Comparison of ENCODE assay signal across 2 cellular contexts in genomic region chr2:25957743-25958142, GRCh38.
TF ChIP-seq lines count a peak whose summit lies in the region.

No MANE protein-coding gene starts in this region.

TF ChIP-seq in A549, 52 proteins besides CTCF, POLR2A, EP300 and RAD21 (continued from another document):
- TF ChIP-seq ZFP36 (IDR thresholded peaks at IDR 0.05; ENCODE audit: borderline replicate concordance, partially characterized antibody) (no peak), FOSL2 (IDR thresholded peaks at IDR 0.05) (no peak), FOSL2 (CRISPR knock-in tag; IDR thresholded peaks at IDR 0.05) (no peak), SREBF2 (IDR thresholded peaks at IDR 0.05) (no peak), ZSCAN20 (CRISPR knock-in tag; IDR thresholded peaks at IDR 0.05) (no peak), ELK1 (IDR thresholded peaks at IDR 0.05; ENCODE audit: low read depth, low read length) (no peak), CBX8 (IDR thresholded peaks at IDR 0.05) (no peak), ESRRA (IDR thresholded peaks at IDR 0.05; ENCODE audit: borderline replicate concordance, low read length) (no peak), HES2 (IDR thresholded peaks at IDR 0.05) (no peak), RNF2 (IDR thresholded peaks at IDR 0.05; ENCODE audit: borderline replicate concordance, low read depth) (no peak), HDAC2 (IDR thresholded peaks at IDR 0.05) (no peak), CHD4 (IDR thresholded peaks at IDR 0.05; ENCODE audit: borderline replicate concordance) (no peak), KDM5A (IDR thresholded peaks at IDR 0.05) (no peak), HOXB13 (CRISPR knock-in tag; IDR thresholded peaks at IDR 0.05; ENCODE audit: low read depth) (no peak), HOXB5 (CRISPR knock-in tag; IDR thresholded peaks at IDR 0.05) (no peak)

TF ChIP-seq in IMR-90, 13 proteins besides CTCF, POLR2A, EP300 and RAD21 (continued from another document):
- TF ChIP-seq USF2 (IDR thresholded peaks at IDR 0.05; ENCODE audit: low read depth, low read length), result no peak
- TF ChIP-seq FOS (IDR thresholded peaks at IDR 0.05; ENCODE audit: low read depth, low read length), result no peak
- no peak for TF ChIP-seq MAZ (IDR thresholded peaks at IDR 0.05; ENCODE audit: borderline replicate concordance, low read depth, low read length)
- TF ChIP-seq MXI1 (IDR thresholded peaks at IDR 0.05; ENCODE audit: borderline replicate concordance, low read depth, low read length), result no peak
- TF ChIP-seq SMC3 (IDR thresholded peaks at IDR 0.05; ENCODE audit: low read depth, low read length), result no peak
- no peak for TF ChIP-seq CHD1 (IDR thresholded peaks at IDR 0.05; ENCODE audit: low read depth, low read length)
- TF ChIP-seq RFX5 (IDR thresholded peaks at IDR 0.05; ENCODE audit: low read depth, low read length), result no peak
